8 cellular contexts compared by ENCODE assay signal in the genomic region with DNA sequence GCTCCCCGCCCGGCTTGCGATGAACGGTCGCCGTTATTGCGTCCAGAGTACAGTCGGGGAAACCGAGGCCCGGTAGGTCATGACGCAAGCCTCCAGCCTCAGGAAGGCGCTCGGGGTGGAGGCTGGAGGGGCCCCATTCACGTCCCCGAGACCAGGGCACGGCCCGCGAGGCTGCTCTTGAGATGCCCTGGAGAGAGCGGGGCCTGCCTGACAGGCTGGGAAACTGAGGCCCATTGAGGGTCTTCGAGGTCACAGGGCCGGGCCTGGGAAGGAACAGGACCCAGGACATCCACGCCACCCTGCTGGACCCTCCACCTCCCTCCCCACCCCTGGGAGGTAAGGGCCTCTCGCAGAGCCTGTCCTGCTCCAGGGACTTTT. TPM values are rescaled to one million over a fixed set of nuclear protein-coding genes. Genes with fewer than 3 reads are reported as not detected.
DNase-seq lines count a peak whose midpoint lies in the region; ATAC-seq, FAIRE-seq and TF ChIP-seq lines count a peak whose summit lies in the region.

No MANE protein-coding gene starts in this region.

- TF ChIP-seq CTCF in AG09309 (IDR thresholded peaks at IDR 0.05; ENCODE audit: control insufficient read depth, insufficient read depth, low read depth, low read length, missing control alignments) (no peak), astrocyte (IDR thresholded peaks at IDR 0.05; ENCODE audit: insufficient read depth, low read depth, low read length) (no peak), left lung (IDR thresholded peaks at IDR 0.05) (no peak), upper lobe of left lung (IDR thresholded peaks at IDR 0.05) (no peak)

- intact Hi-C loops in left lung (cut with DNase I), result no loop called here

- ATAC-seq in HG02571 (IDR thresholded peaks at IDR 0.05; ENCODE audit: unreplicated experiment), result peak; percentile 1
- ATAC-seq in left lung, result no peak
- ATAC-seq in upper lobe of left lung (ENCODE audit: low FRiP score in 2 of 2), result no peak
- ATAC-seq in GM21515 (IDR thresholded peaks at IDR 0.05; ENCODE audit: unreplicated experiment), result no peak

- peaks cover 37% of the 10 kb centered on the region for H3K79me2 ChIP-seq in astrocyte (ENCODE audit: insufficient read depth, low read length)

- 0% methylated on average over 2 to 10 of the region's 23 CpGs for WGBS in upper lobe of left lung, 2 donors

- H3K4me3 ChIP-seq in AG09309 (ENCODE audit: control insufficient read depth, low read depth, low read length), result peak overlapping the region; percentile 99
- H3K4me3 ChIP-seq in astrocyte (ENCODE audit: insufficient read depth, low read depth, low read length), result peak overlapping the region; percentile 75
- H3K4me3 ChIP-seq in left lung, result peak overlapping the region; percentile 90 to 98
- H3K4me3 ChIP-seq in upper lobe of left lung, result peak overlapping the region; percentile 63 to 100 (median 96)

- peak overlapping the region; percentile 76 for H3K27ac ChIP-seq in astrocyte (ENCODE audit: low read depth, low read length)
- peak overlapping the region; percentile 84 to 88 for H3K27ac ChIP-seq in left lung
- H3K27ac ChIP-seq in upper lobe of left lung, result peak overlapping the region; percentile 87 to 94 (median 88)

- TF ChIP-seq POLR2A in upper lobe of left lung (IDR thresholded peaks at IDR 0.05), result no peak

- H3K9ac ChIP-seq in astrocyte (ENCODE audit: low read length), result peak overlapping the region; percentile 90

- H3K4me1 Mint-ChIP-seq in astrocyte (ENCODE audit: low read depth, unreplicated experiment), result peaks cover 3% of the 10 kb centered on the region

- H3K9me3 ChIP-seq in astrocyte (ENCODE audit: insufficient read depth, low read depth, low read length) (no peaks in the 10 kb centered on the region), left lung (no peaks in the 10 kb centered on the region), upper lobe of left lung (no peaks in the 10 kb centered on the region)

- H3K36me3 Mint-ChIP-seq in astrocyte (ENCODE audit: low read depth, unreplicated experiment), result peaks cover 3% of the 10 kb centered on the region

- no peaks in the 10 kb centered on the region for H3K27me3 Mint-ChIP-seq in astrocyte (ENCODE audit: low read depth, unreplicated experiment)

- H3K4me1 ChIP-seq in astrocyte (ENCODE audit: insufficient read depth, low read length) (peaks cover 6% of the 10 kb centered on the region), left lung (peaks cover 9 to 24% of the 10 kb centered on the region in 2 donors), upper lobe of left lung (peaks cover 10 to 31% (median 19%) of the 10 kb centered on the region in 4 donors)

- no peak overlapping the region for H3K27ac Mint-ChIP-seq in astrocyte (ENCODE audit: unreplicated experiment)

- FAIRE-seq in astrocyte (lab: Jason Lieb, UNC), result no peak

- peak overlapping the region; percentile 94 for H3K4me2 ChIP-seq in astrocyte (ENCODE audit: low read length)

- H3K36me3 ChIP-seq in astrocyte (ENCODE audit: insufficient read depth, low read length) (peaks cover 4% of the 10 kb centered on the region), left lung (peaks cover 0 to 26% of the 10 kb centered on the region in 2 donors), upper lobe of left lung (peaks cover 0 to 24% (median 11%) of the 10 kb centered on the region in 4 donors)

- H3K4me3 Mint-ChIP-seq in astrocyte (ENCODE audit: unreplicated experiment), result peak overlapping the region; percentile 84

- H3K27me3 ChIP-seq in astrocyte (ENCODE audit: insufficient read depth, low read length), result no peaks in the 10 kb centered on the region
- no peaks in the 10 kb centered on the region for H3K27me3 ChIP-seq in left lung
- no peaks in the 10 kb centered on the region for H3K27me3 ChIP-seq in upper lobe of left lung

- DNase-seq in AG09309 (ENCODE audit: low read depth) (no peak), astrocyte (ENCODE audit: low read depth) (no peak), left lung (no peak), upper lobe of left lung (no peak), DMS53 (lab: John Stamatoyannopoulos, UW) (no peak), NCI-H1436 treated with DMSO at 0.1 percent for 48 hours (lab: John Stamatoyannopoulos, UW) (no peak)

- peak overlapping the region; percentile 82 for H2AFZ ChIP-seq in astrocyte (ENCODE audit: low read depth, low read length)

- H4K20me1 ChIP-seq in astrocyte (ENCODE audit: insufficient read depth, low read length), result peaks cover 32% of the 10 kb centered on the region

- no peak for TF ChIP-seq EP300 in upper lobe of left lung (IDR thresholded peaks at IDR 0.05)

- no peaks in the 10 kb centered on the region for H3K9me3 Mint-ChIP-seq in astrocyte (ENCODE audit: unreplicated experiment)

RNA-seq across cellular contexts. Expression of gene NDUFS7, which starts 0.4 kb away (rescaled TPM):
- total RNA-seq in astrocyte (64.0 and 67.3 TPM in 2 replicates), left lung (10 to 100 TPM; 84.4 to 85.4 TPM), upper lobe of left lung (100 to 1,000 TPM in 4 of 6 donors, 10 to 100 TPM in 2; 38.8 to 121 (median 100) TPM)

RNA-seq across cellular contexts. Expression of gene GAMT, which starts 17.3 kb away (rescaled TPM):
- 34.1 and 35.9 TPM in 2 replicates for total RNA-seq in astrocyte
- 10 to 100 TPM in 1 of 2 donors, 1 to 10 TPM in 1; 5.9 to 19.2 TPM for total RNA-seq in left lung
- 10 to 100 TPM in 2 of 6 donors, 1 to 10 TPM in 4; 4.0 to 12.1 (median 8.1) TPM for total RNA-seq in upper lobe of left lung

RNA-seq across cellular contexts. Expression of gene DAZAP1, which starts 23.3 kb away (rescaled TPM):
- total RNA-seq in astrocyte, result 94.7 and 108 TPM in 2 replicates
- total RNA-seq in left lung, result 100 to 1,000 TPM in 1 of 2 donors, 10 to 100 TPM in 1; 87.6 to 132 TPM
- 100 to 1,000 TPM in 1 of 6 donors, 10 to 100 TPM in 5; 38.9 to 107 (median 78.7) TPM for total RNA-seq in upper lobe of left lung

RNA-seq across cellular contexts. Expression of gene RPS15, which starts 54.1 kb away (rescaled TPM):
- total RNA-seq in astrocyte (973 and 1,045 TPM in 2 replicates), left lung (100 to 1,000 TPM; 942 to 951 TPM), upper lobe of left lung (1,000 to 10,000 TPM in 5 of 6 donors, 100 to 1,000 TPM in 1; 825 to 2,012 (median 1,317) TPM)
